In genomic region chr6:169800116-169800667, GRCh38 we compare ENCODE assay signal across 2 cellular contexts.
TF ChIP-seq lines count a peak whose summit lies in the region.

No MANE protein-coding gene starts in this region.

TF ChIP-seq in SK-N-SH, 30 proteins besides CTCF, POLR2A, EP300 and RAD21 (continued from another document):
- TF ChIP-seq, protein P1, sequence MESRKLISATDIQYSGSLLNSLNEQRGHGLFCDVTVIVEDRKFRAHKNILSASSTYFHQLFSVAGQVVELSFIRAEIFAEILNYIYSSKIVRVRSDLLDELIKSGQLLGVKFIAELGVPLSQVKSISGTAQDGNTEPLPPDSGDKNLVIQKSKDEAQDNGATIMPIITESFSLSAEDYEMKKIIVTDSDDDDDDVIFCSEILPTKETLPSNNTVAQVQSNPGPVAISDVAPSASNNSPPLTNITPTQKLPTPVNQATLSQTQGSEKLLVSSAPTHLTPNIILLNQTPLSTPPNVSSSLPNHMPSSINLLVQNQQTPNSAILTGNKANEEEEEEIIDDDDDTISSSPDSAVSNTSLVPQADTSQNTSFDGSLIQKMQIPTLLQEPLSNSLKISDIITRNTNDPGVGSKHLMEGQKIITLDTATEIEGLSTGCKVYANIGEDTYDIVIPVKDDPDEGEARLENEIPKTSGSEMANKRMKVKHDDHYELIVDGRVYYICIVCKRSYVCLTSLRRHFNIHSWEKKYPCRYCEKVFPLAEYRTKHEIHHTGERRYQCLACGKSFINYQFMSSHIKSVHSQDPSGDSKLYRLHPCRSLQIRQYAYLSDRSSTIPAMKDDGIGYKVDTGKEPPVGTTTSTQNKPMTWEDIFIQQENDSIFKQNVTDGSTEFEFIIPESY (IDR thresholded peaks at IDR 0.05; ENCODE audit: borderline replicate concordance, low read depth), result no peak
- TF ChIP-seq MXI1 (IDR thresholded peaks at IDR 0.05; ENCODE audit: low read depth, low read length), result no peak
- TF ChIP-seq GABPA (IDR thresholded peaks at IDR 0.05; ENCODE audit: low read depth), result no peak
- TF ChIP-seq RFX5 (IDR thresholded peaks at IDR 0.05; ENCODE audit: low read length), result no peak
- no peak for TF ChIP-seq TAF1 (IDR thresholded peaks at IDR 0.05; ENCODE audit: borderline replicate concordance, low read depth, low read length)
- no peak for TF ChIP-seq USF2 (IDR thresholded peaks at IDR 0.05; ENCODE audit: borderline replicate concordance, low read depth, low read length)
- TF ChIP-seq, protein P2, sequence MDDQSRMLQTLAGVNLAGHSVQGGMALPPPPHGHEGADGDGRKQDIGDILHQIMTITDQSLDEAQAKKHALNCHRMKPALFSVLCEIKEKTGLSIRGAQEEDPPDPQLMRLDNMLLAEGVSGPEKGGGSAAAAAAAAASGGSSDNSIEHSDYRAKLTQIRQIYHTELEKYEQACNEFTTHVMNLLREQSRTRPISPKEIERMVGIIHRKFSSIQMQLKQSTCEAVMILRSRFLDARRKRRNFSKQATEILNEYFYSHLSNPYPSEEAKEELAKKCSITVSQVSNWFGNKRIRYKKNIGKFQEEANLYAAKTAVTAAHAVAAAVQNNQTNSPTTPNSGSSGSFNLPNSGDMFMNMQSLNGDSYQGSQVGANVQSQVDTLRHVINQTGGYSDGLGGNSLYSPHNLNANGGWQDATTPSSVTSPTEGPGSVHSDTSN (IDR thresholded peaks at IDR 0.05), result no peak
- TF ChIP-seq FOXM1 (IDR thresholded peaks at IDR 0.05; ENCODE audit: low read depth), result no peak
- no peak for TF ChIP-seq NRF1 (IDR thresholded peaks at IDR 0.05; ENCODE audit: low read depth, low read length)
- no peak for TF ChIP-seq MEF2A (IDR thresholded peaks at IDR 0.05; ENCODE audit: borderline replicate concordance, low read depth)
- TF ChIP-seq, protein P3, sequence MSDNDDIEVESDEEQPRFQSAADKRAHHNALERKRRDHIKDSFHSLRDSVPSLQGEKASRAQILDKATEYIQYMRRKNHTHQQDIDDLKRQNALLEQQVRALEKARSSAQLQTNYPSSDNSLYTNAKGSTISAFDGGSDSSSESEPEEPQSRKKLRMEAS (IDR thresholded peaks at IDR 0.05; ENCODE audit: low read depth), result no peak

TF ChIP-seq in SK-N-SH treated with all-trans-retinoic acid at 6 μM for 48 hours, 23 proteins besides CTCF, POLR2A, EP300 and RAD21 (continued from another document):
- TF ChIP-seq PATZ1 (CRISPR knock-in tag; IDR thresholded peaks at IDR 0.05; ENCODE audit: borderline replicate concordance), result no peak
- TF ChIP-seq ZNF70 (CRISPR knock-in tag; IDR thresholded peaks at IDR 0.05), result no peak
- no peak for TF ChIP-seq TOX (CRISPR knock-in tag; IDR thresholded peaks at IDR 0.05; ENCODE audit: borderline replicate concordance)
- TF ChIP-seq TCF4 (CRISPR knock-in tag; IDR thresholded peaks at IDR 0.05; ENCODE audit: borderline replicate concordance), result no peak
- TF ChIP-seq ARNTL (CRISPR knock-in tag; IDR thresholded peaks at IDR 0.05; ENCODE audit: borderline replicate concordance, low read depth), result no peak
- TF ChIP-seq, protein P4, sequence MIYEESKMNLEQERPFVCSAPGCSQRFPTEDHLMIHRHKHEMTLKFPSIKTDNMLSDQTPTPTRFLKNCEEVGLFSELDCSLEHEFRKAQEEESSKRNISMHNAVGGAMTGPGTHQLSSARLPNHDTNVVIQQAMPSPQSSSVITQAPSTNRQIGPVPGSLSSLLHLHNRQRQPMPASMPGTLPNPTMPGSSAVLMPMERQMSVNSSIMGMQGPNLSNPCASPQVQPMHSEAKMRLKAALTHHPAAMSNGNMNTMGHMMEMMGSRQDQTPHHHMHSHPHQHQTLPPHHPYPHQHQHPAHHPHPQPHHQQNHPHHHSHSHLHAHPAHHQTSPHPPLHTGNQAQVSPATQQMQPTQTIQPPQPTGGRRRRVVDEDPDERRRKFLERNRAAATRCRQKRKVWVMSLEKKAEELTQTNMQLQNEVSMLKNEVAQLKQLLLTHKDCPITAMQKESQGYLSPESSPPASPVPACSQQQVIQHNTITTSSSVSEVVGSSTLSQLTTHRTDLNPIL (CRISPR knock-in tag; IDR thresholded peaks at IDR 0.05; ENCODE audit: low read depth), result no peak
- TF ChIP-seq GLIS3 (CRISPR knock-in tag; IDR thresholded peaks at IDR 0.05), result no peak
- TF ChIP-seq, protein P5, sequence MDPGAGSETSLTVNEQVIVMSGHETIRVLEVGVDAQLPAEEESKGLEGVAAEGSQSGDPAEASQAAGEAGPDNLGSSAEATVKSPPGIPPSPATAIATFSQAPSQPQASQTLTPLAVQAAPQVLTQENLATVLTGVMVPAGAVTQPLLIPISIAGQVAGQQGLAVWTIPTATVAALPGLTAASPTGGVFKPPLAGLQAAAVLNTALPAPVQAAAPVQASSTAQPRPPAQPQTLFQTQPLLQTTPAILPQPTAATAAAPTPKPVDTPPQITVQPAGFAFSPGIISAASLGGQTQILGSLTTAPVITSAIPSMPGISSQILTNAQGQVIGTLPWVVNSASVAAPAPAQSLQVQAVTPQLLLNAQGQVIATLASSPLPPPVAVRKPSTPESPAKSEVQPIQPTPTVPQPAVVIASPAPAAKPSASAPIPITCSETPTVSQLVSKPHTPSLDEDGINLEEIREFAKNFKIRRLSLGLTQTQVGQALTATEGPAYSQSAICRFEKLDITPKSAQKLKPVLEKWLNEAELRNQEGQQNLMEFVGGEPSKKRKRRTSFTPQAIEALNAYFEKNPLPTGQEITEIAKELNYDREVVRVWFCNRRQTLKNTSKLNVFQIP (CRISPR knock-in tag; IDR thresholded peaks at IDR 0.05; ENCODE audit: borderline replicate concordance, low read depth), result no peak
- no peak for TF ChIP-seq ZNF8 (CRISPR knock-in tag; IDR thresholded peaks at IDR 0.05)
- TF ChIP-seq SNAI2 (CRISPR knock-in tag; IDR thresholded peaks at IDR 0.05), result no peak
- TF ChIP-seq CSRNP3 (CRISPR knock-in tag; IDR thresholded peaks at IDR 0.05), result no peak
